Comparison of ENCODE assay signal across 8 cellular contexts in genomic region chr15:101126618-101127502, GRCh38.
DNase-seq lines count a peak whose midpoint lies in the region; ATAC-seq and TF ChIP-seq lines count a peak whose summit lies in the region.

No MANE protein-coding gene starts in this region.

- H3K4me3 ChIP-seq in DND-41 (ENCODE audit: low read depth in 1 of 2, low read length in 2 of 2), result peak overlapping the region in 1 of 2 experiments; percentile 27; a peak in 1 of 4 replicates

- peaks cover 15% of the 10 kb centered on the region for H3K36me3 Mint-ChIP-seq in WTC11

- no peaks in the 10 kb centered on the region for H4K20me1 ChIP-seq in DND-41 (ENCODE audit: insufficient read depth, low read length)

- H3K9me3 ChIP-seq in DND-41 (ENCODE audit: insufficient read depth, low read length, severe bottlenecking), result no peaks in the 10 kb centered on the region

- H3K9me3 Mint-ChIP-seq in WTC11, result peaks cover 25% of the 10 kb centered on the region

- CTCF ChIA-PET in WTC11 (lab: Charles Lee), result interaction anchor here (0.8 to 1.4 kb wide), 6 partner anchors 26 to 131 kb away, joined by 3 to 4 read pairs (median 3); no protein-coding TSS in a partner anchor

- H3K4me3 Mint-ChIP-seq in WTC11, result no peak overlapping the region

- H3K9ac ChIP-seq in DND-41 (ENCODE audit: low read depth, low read length), result peak overlapping the region; percentile 48

- DNase-seq in DND-41 (peak; percentile 55), WTC11 (ENCODE audit: low spot score) (no peak), glomerular visceral epithelial cell (ENCODE audit: extremely low spot score) (peak; percentile 35), NCI-H1092 treated with DMSO at 0.1 percent for 48 hours (lab: John Stamatoyannopoulos, UW) (no peak), omental fat pad (ENCODE audit: low spot score) (no peak)
- DNase-seq in stimulated activated CD4-positive, alpha-beta T cell treated with anti-CD3 and anti-CD28 coated beads, Interleukin-1b, Interleukin-23, amount 100 ng/mL, for 48 hours, result peak; percentile 12

- H3K4me2 ChIP-seq in DND-41 (ENCODE audit: insufficient read depth, low read length), result peak overlapping the region; percentile 40

- no peaks in the 10 kb centered on the region for H3K36me3 ChIP-seq in DND-41 (ENCODE audit: insufficient read depth, low read length)

- POLR2A ChIA-PET in WTC11 (lab: Charles Lee), result interaction anchor here (0.5 kb wide), 1 partner anchor 246 kb away, joined by 3 read pairs; no protein-coding TSS in a partner anchor

- H3K27me3 Mint-ChIP-seq in WTC11 (ENCODE audit: low read depth), result no peaks in the 10 kb centered on the region

- peak overlapping the region; percentile 34 for H2AFZ ChIP-seq in DND-41 (ENCODE audit: low read depth, low read length)

- H3K27me3 ChIP-seq in DND-41 (ENCODE audit: insufficient read depth, low read length, poor library complexity), result no peaks in the 10 kb centered on the region

- H3K27ac ChIP-seq in DND-41 (ENCODE audit: low read length), result peak overlapping the region; percentile 88

- H3K4me1 ChIP-seq in DND-41 (ENCODE audit: insufficient read depth, low read length), result peaks cover 42% of the 10 kb centered on the region

- no peaks in the 10 kb centered on the region for H3K79me2 ChIP-seq in DND-41 (ENCODE audit: insufficient read depth, low read length)

- ATAC-seq in DND-41 (ENCODE audit: insufficient read depth, low read depth) (peak; percentile 75), GM19455 (IDR thresholded peaks at IDR 0.05; ENCODE audit: unreplicated experiment) (peak; percentile 51), HG03457 (IDR thresholded peaks at IDR 0.05; ENCODE audit: unreplicated experiment) (peak; percentile 26), WTC11 (peak; percentile 65), omental fat pad (ENCODE audit: low FRiP score) (no peak)

- H3K4me1 Mint-ChIP-seq in WTC11, result peaks cover 31% of the 10 kb centered on the region

- H3K27ac Mint-ChIP-seq in WTC11, result peak overlapping the region; percentile 37

- no peak for TF ChIP-seq CTCF in DND-41 (IDR thresholded peaks at IDR 0.05; ENCODE audit: borderline replicate concordance, extremely low read depth, low read length, poor library complexity, severe bottlenecking)
- no peak for TF ChIP-seq CTCF in WTC11 (IDR thresholded peaks at IDR 0.05)
- TF ChIP-seq CTCF in omental fat pad (IDR thresholded peaks at IDR 0.05), result no peak

TF ChIP-seq in WTC11, 78 proteins besides CTCF, POLR2A, EP300 and RAD21:
- TF ChIP-seq ZNF219 (CRISPR knock-in tag; IDR thresholded peaks at IDR 0.05; ENCODE audit: borderline replicate concordance) (no peak), ZNF232 (CRISPR knock-in tag; IDR thresholded peaks at IDR 0.05) (no peak), ZNF263 (CRISPR knock-in tag; IDR thresholded peaks at IDR 0.05; ENCODE audit: low read depth) (no peak), ATF2 (CRISPR knock-in tag; IDR thresholded peaks at IDR 0.05; ENCODE audit: borderline replicate concordance, low read depth) (no peak), ZNF121 (CRISPR knock-in tag; IDR thresholded peaks at IDR 0.05) (no peak), FOXK1 (CRISPR knock-in tag; IDR thresholded peaks at IDR 0.05) (no peak), CREB1 (CRISPR knock-in tag; IDR thresholded peaks at IDR 0.05) (no peak), FOXP4 (CRISPR knock-in tag; IDR thresholded peaks at IDR 0.05) (no peak), RORB (CRISPR knock-in tag; IDR thresholded peaks at IDR 0.05) (no peak), NR2C2 (CRISPR knock-in tag; IDR thresholded peaks at IDR 0.05) (no peak), NFYB (CRISPR knock-in tag; conservative IDR thresholded peaks at IDR 0.05; ENCODE audit: low read depth) (no peak), CBFB (CRISPR knock-in tag; IDR thresholded peaks at IDR 0.05; ENCODE audit: low read depth) (no peak), AFF4 (CRISPR knock-in tag; IDR thresholded peaks at IDR 0.05; ENCODE audit: borderline replicate concordance) (no peak), MAX (CRISPR knock-in tag; IDR thresholded peaks at IDR 0.05) (no peak), ZBTB21 (CRISPR knock-in tag; IDR thresholded peaks at IDR 0.05; ENCODE audit: borderline replicate concordance) (no peak)

Comparison
In these comparisons a context has a peak if more than half of its experiments do, and no peak if none do; other contexts are left out.
1. DNase-seq: peak in DND-41 (single experiment), glomerular visceral epithelial cell (single experiment) and stimulated activated CD4-positive, alpha-beta T cell treated with anti-CD3 and anti-CD28 coated beads, Interleukin-1b, Interleukin-23, amount 100 ng/mL, for 48 hours (single experiment); none in WTC11 (single experiment), NCI-H1092 treated with DMSO at 0.1 percent for 48 hours (single experiment) and omental fat pad (single experiment).